8 cellular contexts compared by ENCODE assay signal in the genomic region with DNA sequence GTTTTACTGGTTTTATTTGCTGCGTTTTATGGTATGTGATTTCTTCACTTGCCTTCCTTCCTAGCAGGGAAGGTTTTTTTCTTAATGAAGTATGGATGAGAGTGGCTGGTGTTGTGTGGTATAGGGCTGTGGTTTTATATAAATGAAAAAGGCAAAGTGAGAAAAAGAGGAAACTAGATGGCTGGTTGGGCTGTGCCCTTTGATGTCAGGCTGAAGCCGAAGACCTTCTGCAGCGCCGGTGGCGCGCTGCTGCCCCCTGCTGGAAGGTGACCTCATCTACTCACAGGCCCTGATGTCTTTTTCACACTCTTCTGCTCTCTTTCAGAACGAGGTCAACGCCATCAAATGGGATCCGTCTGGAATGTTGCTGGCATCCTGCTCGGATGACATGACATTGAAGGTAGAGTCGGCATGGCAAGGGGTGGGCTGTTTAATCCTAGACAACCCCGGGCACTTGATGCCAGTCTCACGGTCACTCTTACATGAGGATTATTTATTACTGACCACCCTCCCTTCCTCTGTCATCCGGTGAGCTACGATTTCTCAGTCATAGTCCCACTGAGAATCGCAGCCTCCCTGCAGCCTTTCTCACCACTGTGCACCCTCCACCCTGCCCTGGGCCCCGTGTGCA. TPM values are rescaled to one million over a fixed set of nuclear protein-coding genes. Genes with fewer than 3 reads are reported as not detected.
DNase-seq lines count a peak whose midpoint lies in the region; ATAC-seq and TF ChIP-seq lines count a peak whose summit lies in the region.

No MANE protein-coding gene starts in this region.

- peak overlapping the region; percentile 41 for H3K27ac Mint-ChIP-seq in memory B cell

- no peak overlapping the region for H3K4me3 Mint-ChIP-seq in memory B cell

- H3K4me1 Mint-ChIP-seq in memory B cell = peaks cover 8% of the 10 kb centered on the region

- ATAC-seq in GM19043 (IDR thresholded peaks at IDR 0.05; ENCODE audit: low read depth, unreplicated experiment) (peak; percentile 76), HG03460 (IDR thresholded peaks at IDR 0.05; ENCODE audit: unreplicated experiment) (peak; percentile 84), memory B cell (ENCODE audit: low read depth) (peak; percentile 91)

- peak; percentile 79 for TF ChIP-seq CTCF in BJ (IDR thresholded peaks at IDR 0.05; ENCODE audit: insufficient read depth, low read depth, low read length)

- no peak overlapping the region for H3K4me3 ChIP-seq in BJ (ENCODE audit: low read depth, low read length)

- peaks cover 22% of the 10 kb centered on the region for H3K36me3 Mint-ChIP-seq in memory B cell

- POLR2A ChIA-PET in BJ (lab: Charles Lee) = no interaction called here

- DNase-seq in BJ (ENCODE audit: low read depth) = no peak
- DNase-seq in NCI-H82 (lab: John Stamatoyannopoulos, UW) = peak; percentile 75
- DNase-seq in activated CD8-positive, alpha-beta memory T cell treated with anti-CD3 and anti-CD28 coated beads for 1 hour (ENCODE audit: extremely low read depth in 1 of 2, low read depth in 1 of 2) = peak; percentile 52 to 60
- DNase-seq in effector CD8-positive, alpha-beta T cell (lab: John Stamatoyannopoulos, UW) = peak; percentile 56
- peak; percentile 73 to 79 for DNase-seq in memory B cell (ENCODE audit: low spot score in 2 of 2)
- peak; percentile 37 to 56 for DNase-seq in stimulated activated CD8-positive, alpha-beta memory T cell treated with anti-CD3 and anti-CD28 coated beads, Interleukin-15, amount 100 ng/mL, for 48 hours (ENCODE audit: low read depth in 2 of 2)

- H3K27me3 Mint-ChIP-seq in memory B cell = no peaks in the 10 kb centered on the region

- CTCF ChIA-PET in BJ (lab: Yijun Ruan, JAX) = interaction anchor here (0.7 to 1.6 kb wide), 5 partner anchors 8 to 893 kb away, joined by 3 to 4 read pairs (median 3); no protein-coding TSS in a partner anchor

- H3K27me3 ChIP-seq in BJ (ENCODE audit: control insufficient read depth, insufficient read depth, low read length) = no peaks in the 10 kb centered on the region

- peaks cover 9% of the 10 kb centered on the region for H3K36me3 ChIP-seq in BJ (ENCODE audit: control insufficient read depth, insufficient read depth, low read length)

- H3K9me3 Mint-ChIP-seq in memory B cell = no peaks in the 10 kb centered on the region

RNA-seq across cellular contexts. Expression of gene GPR143, which starts 56.6 kb away (rescaled TPM):
- polyA plus RNA-seq in BJ (2011; rRNA removed) = not detected in 2 replicates
- not detected in 2 replicates for polyA minus RNA-seq in BJ (2011; rRNA and poly(A)+ RNA removed)
